In the genomic region with DNA sequence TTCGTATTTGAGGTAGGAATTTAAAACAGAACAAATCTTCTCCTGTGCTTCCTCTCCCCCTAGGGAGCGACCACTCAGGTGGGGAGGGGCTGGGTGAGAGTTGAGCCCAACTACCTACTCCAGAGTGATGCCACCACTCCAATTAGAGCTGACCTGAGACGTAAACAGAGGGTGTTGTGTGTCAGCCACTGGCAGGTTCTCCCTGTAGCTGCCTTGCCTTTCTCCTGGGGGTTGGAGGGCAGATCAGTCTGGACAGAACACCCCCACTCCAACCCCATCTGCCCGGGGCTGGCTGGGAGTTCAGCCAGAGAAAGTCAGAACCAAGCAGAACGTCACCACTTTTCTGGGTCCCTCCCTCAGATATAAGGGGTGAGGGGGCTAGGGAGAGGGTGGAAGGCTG, we compare ENCODE assay signal across 11 cellular contexts. TPM values are rescaled to one million over a fixed set of nuclear protein-coding genes. Genes with fewer than 3 reads are reported as not detected.
DNase-seq lines count a peak whose midpoint lies in the region; ATAC-seq and TF ChIP-seq lines count a peak whose summit lies in the region.
"Had no signal": no experiment of that assay in that cellular context is flagged by ENCODE, and none has a peak within 500 bp of the region (broad histone marks: within the 10 kb centered on the region; RNA-seq: fewer than 3 reads in every experiment).

No MANE protein-coding gene starts in this region.

- CTCF ChIA-PET in Caco-2 (lab: Charles Lee): interaction anchor here (1.3 to 2.6 kb wide), 2 partner anchors 12 to 25 kb away, joined by 6 to 26 read pairs; a partner anchor contains a TSS

- H3K4me3 ChIP-seq in Caco-2 (ENCODE audit: low read depth, low read length): peak overlapping the region; percentile 98
- H3K4me3 ChIP-seq in RWPE2 (ENCODE audit: severe bottlenecking): no peak overlapping the region
- H3K4me3 ChIP-seq in esophagus squamous epithelium: no peak overlapping the region
- H3K4me3 ChIP-seq in gastrocnemius medialis: no peak overlapping the region
- H3K4me3 ChIP-seq: tibial artery had no signal

- TF ChIP-seq POLR2A in GM18505 (IDR thresholded peaks at IDR 0.05; ENCODE audit: borderline replicate concordance, extremely low read depth, insufficient read depth, insufficient read length) (peak; percentile 12), esophagus squamous epithelium (IDR thresholded peaks at IDR 0.05) (no peak), gastrocnemius medialis (IDR thresholded peaks at IDR 0.05) (no peak)

- BruUV-seq in Caco-2 (replicated peaks; lab: Mats Ljungman, UMichigan): no TSS peak

- in situ Hi-C loops in gastrocnemius medialis (cut with MboI; ENCODE audit: low sequenced_read_pairs in 4 of 4): no loop called here

- H3K9me3 Mint-ChIP-seq in Caco-2 (ENCODE audit: unreplicated experiment): no peaks in the 10 kb centered on the region
- peaks cover 0 to 1% (median 0%) of the 10 kb centered on the region in 6 donors for H3K9me3 Mint-ChIP-seq in immature natural killer cell

- POLR2A ChIA-PET in Caco-2 (lab: Charles Lee): interaction anchor here (1.2 to 4.6 kb wide), 4 partner anchors 9 to 193 kb away, joined by 3 to 68 read pairs (median 8); a partner anchor contains a TSS

- no peaks in the 10 kb centered on the region for H3K27me3 Mint-ChIP-seq in Caco-2 (ENCODE audit: insufficient read depth, unreplicated experiment)
- no peaks in the 10 kb centered on the region for H3K27me3 Mint-ChIP-seq in immature natural killer cell (ENCODE audit: low read depth in 3 of 3)

- H3K4me3 Mint-ChIP-seq in Caco-2 (ENCODE audit: unreplicated experiment): peak overlapping the region; percentile 89
- peak overlapping the region; percentile 25 to 64 (median 39) for H3K4me3 Mint-ChIP-seq in immature natural killer cell

- peak overlapping the region; percentile 17 for H3K27ac ChIP-seq in RWPE2 (ENCODE audit: poor library complexity, severe bottlenecking)
- no peak overlapping the region for H3K27ac ChIP-seq in esophagus squamous epithelium
- peak overlapping the region in 1 of 4 donors; percentile 31 for H3K27ac ChIP-seq in gastrocnemius medialis
- H3K27ac ChIP-seq: tibial artery had no signal

- ATAC-seq in GM18505 (IDR thresholded peaks at IDR 0.05; ENCODE audit: unreplicated experiment): no peak
- no peak for ATAC-seq in RWPE2 (ENCODE audit: low read depth)
- no peak for ATAC-seq in gastrocnemius medialis

- H3K4me1 Mint-ChIP-seq in Caco-2 (ENCODE audit: low read depth, unreplicated experiment) (peaks cover 16% of the 10 kb centered on the region), immature natural killer cell (peaks cover 6 to 9% of the 10 kb centered on the region in 2 donors)

- H3K36me3 Mint-ChIP-seq in Caco-2 (ENCODE audit: insufficient read depth, unreplicated experiment) (peaks cover 64% of the 10 kb centered on the region), immature natural killer cell (peaks cover 0 to 10% (median 0%) of the 10 kb centered on the region in 3 donors)

- H3K27ac Mint-ChIP-seq in Caco-2 (ENCODE audit: unreplicated experiment) (peak overlapping the region; percentile 93), immature natural killer cell (no peak overlapping the region)

- DNase-seq in Caco-2 (peak; percentile 37 to 59), RWPE2 (ENCODE audit: low spot score) (no peak), immature natural killer cell (no peak), Ammon's horn (ENCODE audit: low spot score) (no peak), esophagus squamous epithelium (lab: John Stamatoyannopoulos, UW) (no peak), posterior cingulate gyrus (no peak), gastrocnemius medialis (no peak)
- DNase-seq: activated effector memory CD4-positive, alpha-beta T cell treated with Interleukin-2 at 50 U/mL for 16 hours; central memory CD4-positive, alpha-beta T cell; tibial artery had no signal

- H3K4me1 ChIP-seq in Caco-2 (peaks cover 36% of the 10 kb centered on the region), RWPE2 (ENCODE audit: insufficient read depth, poor library complexity, severe bottlenecking) (peaks cover 8% of the 10 kb centered on the region), esophagus squamous epithelium (peaks cover 17 to 38% (median 19%) of the 10 kb centered on the region in 3 donors), gastrocnemius medialis (peaks cover 5 to 23% of the 10 kb centered on the region in 2 donors)

- intact Hi-C loops in Caco-2 (cut with micrococcal nuclease; ENCODE audit: unreplicated experiment): loop anchor here (1.0 kb wide), 2 partner anchors 8 to 25 kb away; no protein-coding TSS in a partner anchor
- intact Hi-C loops in esophagus squamous epithelium (cut with DNase I): no loop called here
- intact Hi-C loops in posterior cingulate gyrus (cut with DNase I): no loop called here
- intact Hi-C loops in gastrocnemius medialis (cut with DNase I; ENCODE audit: low total_unique reads): no loop called here

- 77 to 82% methylated on average over 2 to 4 of the region's 5 CpGs for WGBS in esophagus squamous epithelium, 2 donors

- H3K27me3 ChIP-seq in Caco-2 (replicated peaks; ENCODE audit: control insufficient read depth, insufficient read depth, low read length) (no peaks in the 10 kb centered on the region), RWPE2 (ENCODE audit: insufficient read depth, poor library complexity, severe bottlenecking) (no peaks in the 10 kb centered on the region), esophagus squamous epithelium (no peaks in the 10 kb centered on the region), gastrocnemius medialis (no peaks in the 10 kb centered on the region)
- H3K27me3 ChIP-seq: tibial artery had no signal

- H3K9me3 ChIP-seq in Caco-2 (no peaks in the 10 kb centered on the region), RWPE2 (ENCODE audit: severe bottlenecking) (no peaks in the 10 kb centered on the region), esophagus squamous epithelium (no peaks in the 10 kb centered on the region), gastrocnemius medialis (no peaks in the 10 kb centered on the region)
- H3K9me3 ChIP-seq: tibial artery had no signal

- TF ChIP-seq CTCF in Caco-2 (IDR thresholded peaks at IDR 0.05; ENCODE audit: insufficient read depth in 1 of 2, low read depth in 1 of 2, low read length in 1 of 2, severe bottlenecking in 1 of 2, unreplicated experiment in 1 of 2) (no peak), RWPE2 (IDR thresholded peaks at IDR 0.05; ENCODE audit: poor library complexity, severe bottlenecking) (no peak), esophagus squamous epithelium (IDR thresholded peaks at IDR 0.05) (no peak), gastrocnemius medialis (IDR thresholded peaks at IDR 0.05 in 4 of 5, conservative IDR thresholded peaks at IDR 0.05 in 1 of 5) (no peak)

- H3K36me3 ChIP-seq in Caco-2 (ENCODE audit: control insufficient read depth, insufficient read depth, low read length) (peaks cover 8% of the 10 kb centered on the region), RWPE2 (ENCODE audit: low read depth) (peaks cover 13% of the 10 kb centered on the region), esophagus squamous epithelium (peaks cover 3 to 43% (median 6%) of the 10 kb centered on the region in 3 donors), gastrocnemius medialis (peaks cover 0 to 37% of the 10 kb centered on the region in 2 donors)

RNA-seq across cellular contexts. Expression of a gene that starts 2.0 kb away (rescaled TPM):
- total RNA-seq in Caco-2 (2022) (78.2 and 90.6 TPM in 2 replicates), esophagus squamous epithelium (1 to 10 TPM; 4.0 to 4.8 (median 4.6) TPM), gastrocnemius medialis (1 to 10 TPM in 2 of 4 donors, under 1 TPM in 1, not detected in 1; 0.16 to 2.3 (median 1.1) TPM)
- polyA plus RNA-seq in immature natural killer cell: 1 to 10 TPM in 2 of 3 donors, under 1 TPM in 1; 0.90 to 2.2 (median 1.1) TPM

RNA-seq across cellular contexts. Expression of a gene that starts 11.3 kb away (rescaled TPM):
- total RNA-seq in Caco-2 (2022): 15.5 and 19.0 TPM in 2 replicates
- 10 to 100 TPM in 2 of 3 donors, 1 to 10 TPM in 1; 9.4 to 13.3 (median 10.4) TPM for polyA plus RNA-seq in immature natural killer cell
- 10 to 100 TPM in 1 of 4 donors, 1 to 10 TPM in 3; 6.4 to 11.4 (median 9.1) TPM for total RNA-seq in esophagus squamous epithelium
- total RNA-seq in gastrocnemius medialis: 1 to 10 TPM; 2.9 to 9.4 (median 5.3) TPM

RNA-seq across cellular contexts. Expression of a gene that starts 11.6 kb away (rescaled TPM):
- total RNA-seq in Caco-2 (2022) (46.3 and 48.4 TPM in 2 replicates), esophagus squamous epithelium (10 to 100 TPM in 3 of 4 donors, 1 to 10 TPM in 1; 8.4 to 23.5 (median 19.1) TPM), gastrocnemius medialis (10 to 100 TPM; 10.1 to 20.6 (median 11.0) TPM)
- 10 to 100 TPM in 2 of 3 donors, 1 to 10 TPM in 1; 9.5 to 13.9 (median 11.3) TPM for polyA plus RNA-seq in immature natural killer cell

Comparison
In these comparisons a context has a peak if more than half of its experiments do, and no peak if none do; other contexts are left out.
1. DNase-seq: peak in Caco-2 (2 of 2); none in RWPE2 (single experiment), immature natural killer cell (0 of 3), Ammon's horn (single experiment), esophagus squamous epithelium (single experiment), posterior cingulate gyrus (0 of 10) and gastrocnemius medialis (0 of 2).
2. RNA of a gene that starts 2.0 kb away (total RNA-seq): 78.2 to 90.6 TPM in Caco-2; 4.0 to 4.8 TPM in esophagus squamous epithelium and 0.16 to 2.3 TPM in gastrocnemius medialis; every median in the first group is over 10 times any median in the second.